Comparison of ENCODE assay signal across 18 cellular contexts in the genomic region with DNA sequence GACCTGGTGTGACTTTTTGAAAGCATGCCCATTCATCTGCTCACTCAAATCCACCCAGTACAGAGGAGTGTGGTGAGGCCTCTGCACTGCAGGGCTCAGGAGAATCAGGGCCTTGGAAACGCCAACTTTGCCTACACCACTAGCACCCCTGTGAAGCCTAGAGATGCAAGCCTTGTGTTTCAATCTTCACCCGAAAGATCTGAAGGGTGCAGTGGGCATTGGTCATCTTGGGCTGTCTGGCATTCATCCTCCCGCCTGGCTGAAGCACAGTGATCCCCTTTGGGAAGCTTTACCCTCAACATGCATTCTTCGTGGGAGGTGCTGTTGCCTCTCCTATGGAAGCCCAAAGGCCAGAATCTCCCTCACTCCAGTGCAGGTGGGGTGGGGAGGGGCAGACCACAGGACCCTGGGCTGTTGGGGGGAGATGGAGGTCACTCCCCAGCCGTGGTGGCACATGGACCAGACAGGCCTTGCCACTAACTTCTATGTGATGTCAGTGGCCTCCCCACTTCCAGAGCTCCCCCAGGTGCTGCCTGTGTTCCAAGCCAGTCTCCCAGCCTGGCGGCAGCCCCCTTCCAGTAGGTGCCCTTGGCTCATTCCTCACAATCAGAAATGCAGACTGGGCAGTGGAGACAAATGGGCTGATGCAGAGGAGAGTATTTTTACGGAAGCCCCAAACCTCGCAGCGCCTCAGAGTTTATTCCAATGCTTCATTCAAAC.
DNase-seq lines count a peak whose midpoint lies in the region; ATAC-seq lines count a peak whose summit lies in the region.
"Had no signal": no experiment of that assay in that cellular context is flagged by ENCODE, and none has a peak within 500 bp of the region (broad histone marks: within the 10 kb centered on the region; RNA-seq: fewer than 3 reads in every experiment).

No MANE protein-coding gene starts in this region.

- peak; percentile 50 for DNase-seq in activated effector memory CD4-positive, alpha-beta T cell treated with anti-CD3 and anti-CD28 coated beads, Interleukin-2, amount 50 U/mL, for 16 hours
- DNase-seq in activated effector memory CD4-positive, alpha-beta T cell treated with Interleukin-2 at 50 U/mL for 16 hours = no peak
- DNase-seq in left lobe of liver (ENCODE audit: low spot score) (peak; percentile 23), sciatic nerve (ENCODE audit: low spot score) (peak; percentile 45), HAP-1 (ENCODE audit: low spot score in 2 of 2) (no peak)
- DNase-seq: DMS 273 treated with DMSO at 0.1 percent for 48 hours, HCEC 1CT, Kasumi-1, MG63, NCI-H1092, NCI-H146, NCI-H2029 treated with DMSO at 0.1 percent for 48 hours, NCI-H2171 treated with DMSO at 0.1 percent for 48 hours, NCI-H446 treated with DMSO at 0.1 percent for 48 hours, NCI-H69, SHP77 treated with DMSO at 0.1 percent for 48 hours had no signal

- H3K27me3 ChIP-seq in HAP-1 (ENCODE audit: low read depth) = no peaks in the 10 kb centered on the region
- H3K27me3 ChIP-seq: MG63 had no signal

- in situ Hi-C loops in HAP-1 (cut with MboI; ENCODE audit: low sequenced_read_pairs) = no loop called here

- no peaks in the 10 kb centered on the region for H3K36me3 ChIP-seq in HAP-1 (replicated peaks)
- H3K36me3 ChIP-seq: MG63 had no signal

- no peak for ATAC-seq in left lobe of liver
- ATAC-seq in sciatic nerve = no peak
- no peak for ATAC-seq in GM19397 (IDR thresholded peaks at IDR 0.05; ENCODE audit: unreplicated experiment)
- ATAC-seq in HG03342 (IDR thresholded peaks at IDR 0.05; ENCODE audit: unreplicated experiment) = no peak

- intact Hi-C loops in sciatic nerve (cut with DNase I) = no loop called here

- no peaks in the 10 kb centered on the region for H3K4me1 ChIP-seq in HAP-1

- no peak overlapping the region for H3K4me3 ChIP-seq in HAP-1
- H3K4me3 ChIP-seq: MG63 had no signal

- H3K9me3 ChIP-seq in HAP-1 = no peaks in the 10 kb centered on the region
- H3K9me3 ChIP-seq: MG63 had no signal

Comparison
In these comparisons a context has a peak if more than half of its experiments do, and no peak if none do; other contexts are left out.
1. DNase-seq: peak in activated effector memory CD4-positive, alpha-beta T cell treated with anti-CD3 and anti-CD28 coated beads, Interleukin-2, amount 50 U/mL, for 16 hours (single experiment), left lobe of liver (single experiment) and sciatic nerve (single experiment); none in activated effector memory CD4-positive, alpha-beta T cell treated with Interleukin-2 at 50 U/mL for 16 hours (single experiment) and HAP-1 (0 of 2).